21 cellular contexts compared by ENCODE assay signal in genomic region chr20:63347081-63347741, GRCh38. TPM values are rescaled to one million over a fixed set of nuclear protein-coding genes. Genes with fewer than 3 reads are reported as not detected.
"Had no signal": no experiment of that assay in that cellular context is flagged by ENCODE, and none has a peak within 500 bp of the region (broad histone marks: within the 10 kb centered on the region; RNA-seq: fewer than 3 reads in every experiment).

No MANE protein-coding gene starts in this region.

- H3K27ac ChIP-seq: coronary artery, heart right ventricle, suprapubic skin, tibial artery, upper lobe of right lung had no signal

- DNase-seq: effector memory CD4-positive, alpha-beta T cell; naive thymus-derived CD8-positive, alpha-beta T cell; small intestine; stimulated activated CD4-positive, alpha-beta T cell treated with anti-CD3 and anti-CD28 coated beads, Interleukin-2, amount 100 ng/mL, for 48 hours; stimulated activated naive CD4-positive, alpha-beta T cell treated with Interleukin-2 at 50 U/mL for 16 hours; tibial artery; upper lobe of right lung had no signal

- H3K36me3 ChIP-seq: heart right ventricle, suprapubic skin, tibial artery, upper lobe of right lung had no signal

- H3K9me3 ChIP-seq: heart right ventricle, mucosa of descending colon, suprapubic skin, tibial artery, upper lobe of right lung had no signal

- ATAC-seq: esophagus mucosa; mucosa of descending colon; naive thymus-derived CD8-positive, alpha-beta T cell; upper lobe of right lung had no signal

- FAIRE-seq: endometrium, frontal cortex, islet of Langerhans, small intestine had no signal

- H3K4me3 ChIP-seq: coronary artery, heart right ventricle, mucosa of descending colon, suprapubic skin, tibial artery, upper lobe of right lung had no signal

RNA-seq across cellular contexts. Expression of gene CHRNA4, which starts 13.9 kb away (rescaled TPM):
- total RNA-seq: esophagus mucosa; fibroblast of lung; glomerular endothelial cell; mesenteric fat pad; mucosa of descending colon; naive thymus-derived CD8-positive, alpha-beta T cell; osteocyte; pulmonary artery endothelial cell; suprapubic skin had no signal
- polyA plus RNA-seq: fibroblast of lung; naive thymus-derived CD8-positive, alpha-beta T cell had no signal

RNA-seq across cellular contexts. Expression of gene COL20A1, which starts 54.2 kb away (rescaled TPM):
- total RNA-seq: esophagus mucosa, fibroblast of lung, glomerular endothelial cell, liver, mesenteric fat pad, mucosa of descending colon, osteocyte, pulmonary artery endothelial cell, suprapubic skin, upper lobe of right lung had no signal
- polyA plus RNA-seq: fibroblast of lung; heart right ventricle; liver; naive thymus-derived CD8-positive, alpha-beta T cell had no signal
